In the genomic region with DNA sequence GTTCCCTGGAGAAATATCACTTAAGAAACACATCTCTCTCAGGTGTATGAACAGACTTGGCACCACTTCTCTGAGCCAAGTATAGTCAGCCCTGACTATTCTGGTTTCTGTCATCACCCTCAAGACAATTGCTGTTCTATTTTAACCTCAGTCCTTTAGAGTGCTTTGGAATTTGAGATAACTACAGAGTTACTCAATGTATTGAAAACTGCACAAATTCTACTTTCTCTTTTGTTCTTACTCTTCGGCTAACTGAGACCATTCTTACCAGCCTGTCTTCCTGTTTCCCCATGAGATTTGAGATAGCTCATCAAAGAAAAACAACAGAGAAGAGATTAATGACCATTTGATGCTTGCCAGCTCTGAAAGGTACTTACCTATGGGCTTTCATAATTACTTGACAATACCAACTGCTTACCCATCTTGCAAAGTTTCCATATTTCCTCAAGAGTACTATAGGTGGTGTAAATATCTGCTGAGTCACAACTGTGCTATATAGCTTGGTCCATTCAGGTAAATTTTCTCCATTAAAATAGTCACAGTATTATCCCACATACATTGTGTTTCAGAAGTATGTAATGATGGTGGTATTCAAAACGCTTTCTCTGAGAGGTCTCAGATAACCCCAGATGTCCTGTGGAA, we compare ENCODE assay signal across 13 cellular contexts.
DNase-seq lines count a peak whose midpoint lies in the region; ATAC-seq and TF ChIP-seq lines count a peak whose summit lies in the region.
"Had no signal": no experiment of that assay in that cellular context is flagged by ENCODE, and none has a peak within 500 bp of the region (broad histone marks: within the 10 kb centered on the region; RNA-seq: fewer than 3 reads in every experiment).

No MANE protein-coding gene starts in this region.

- H3K4me1 Mint-ChIP-seq in activated CD8-positive, alpha-beta memory T cell treated with anti-CD3 and anti-CD28 coated beads, Interleukin-2, amount 10 ng/mL, durations not matched to agents 7 days and 5 days = no peaks in the 10 kb centered on the region
- H3K4me1 Mint-ChIP-seq: naive B cell had no signal

- intact Hi-C loops in dorsolateral prefrontal cortex (cut with DNase I) = no loop called here

- TF ChIP-seq CTCF in GM12865 (IDR thresholded peaks at IDR 0.05; ENCODE audit: insufficient read depth, low read depth, low read length, missing control alignments) = no peak
- TF ChIP-seq CTCF in cardiac fibroblast (IDR thresholded peaks at IDR 0.05; ENCODE audit: low read depth, low read length) = no peak
- no peak for TF ChIP-seq CTCF in dorsolateral prefrontal cortex (IDR thresholded peaks at IDR 0.05 in 54 of 56, conservative IDR thresholded peaks at IDR 0.05 in 2 of 56; ENCODE audit: low read depth in 1 of 56, partially characterized antibody in 56 of 56)

- no peak overlapping the region for H3K4me3 ChIP-seq in GM12865 (ENCODE audit: low read depth, low read length)
- H3K4me3 ChIP-seq in cardiac fibroblast (replicated peaks in 1 of 2; ENCODE audit: low read depth in 2 of 2, low read length in 2 of 2) = no peak overlapping the region
- no peak overlapping the region for H3K4me3 ChIP-seq in dorsolateral prefrontal cortex
- H3K4me3 ChIP-seq: sigmoid colon, tibial nerve had no signal

- ATAC-seq in GM19463 (IDR thresholded peaks at IDR 0.05; ENCODE audit: unreplicated experiment) (peak; percentile 79), HG03354 (IDR thresholded peaks at IDR 0.05; ENCODE audit: poor library complexity, severe bottlenecking, unreplicated experiment) (peak; percentile 78)
- ATAC-seq in activated CD8-positive, alpha-beta memory T cell treated with anti-CD3 and anti-CD28 coated beads, Interleukin-2, amount 10 ng/mL, durations not matched to agents 7 days and 5 days = no peak
- ATAC-seq: esophagus mucosa had no signal

- no peaks in the 10 kb centered on the region for H3K27me3 Mint-ChIP-seq in activated CD8-positive, alpha-beta memory T cell treated with anti-CD3 and anti-CD28 coated beads, Interleukin-2, amount 10 ng/mL, durations not matched to agents 7 days and 5 days
- H3K27me3 Mint-ChIP-seq: naive B cell had no signal

- no peaks in the 10 kb centered on the region for H3K9me3 Mint-ChIP-seq in activated CD8-positive, alpha-beta memory T cell treated with anti-CD3 and anti-CD28 coated beads, Interleukin-2, amount 10 ng/mL, durations not matched to agents 7 days and 5 days (ENCODE audit: low read depth)

- no peaks in the 10 kb centered on the region for H3K36me3 Mint-ChIP-seq in activated CD8-positive, alpha-beta memory T cell treated with anti-CD3 and anti-CD28 coated beads, Interleukin-2, amount 10 ng/mL, durations not matched to agents 7 days and 5 days
- H3K36me3 Mint-ChIP-seq: naive B cell had no signal

- DNase-seq in GM12865 (ENCODE audit: low read depth) = peak; percentile 54
- DNase-seq in cardiac fibroblast (ENCODE audit: low read depth in 2 of 2) = peak; percentile 1 to 3
- DNase-seq in dorsolateral prefrontal cortex = no peak
- DNase-seq in amniotic stem cell (lab: John Stamatoyannopoulos, UW) = no peak
- DNase-seq in HuH-7 (ENCODE audit: low spot score) = no peak
- no peak for DNase-seq in activated CD8-positive, alpha-beta memory T cell treated with anti-CD3 and anti-CD28 coated beads, Interleukin-2, amount 10 ng/mL, durations not matched to agents 7 days and 5 days
- DNase-seq: naive B cell, NCI-H2227 treated with DMSO at 0.1 percent for 48 hours, sigmoid colon had no signal

- no peak overlapping the region for H3K4me3 Mint-ChIP-seq in activated CD8-positive, alpha-beta memory T cell treated with anti-CD3 and anti-CD28 coated beads, Interleukin-2, amount 10 ng/mL, durations not matched to agents 7 days and 5 days
- H3K4me3 Mint-ChIP-seq: naive B cell had no signal

- peaks cover 0 to 3% (median 0%) of the 10 kb centered on the region in 45 donors for H3K27me3 ChIP-seq in dorsolateral prefrontal cortex
- H3K27me3 ChIP-seq: sigmoid colon, tibial nerve had no signal

- CTCF ChIA-PET in activated CD8-positive, alpha-beta memory T cell treated with anti-CD3 and anti-CD28 coated beads, Interleukin-2, amount 10 ng/mL, durations not matched to agents 7 days and 5 days (lab: Charles Lee) = no interaction called here

- no peak overlapping the region for H3K27ac ChIP-seq in dorsolateral prefrontal cortex
- H3K27ac ChIP-seq: sigmoid colon, tibial nerve had no signal

- H3K27ac Mint-ChIP-seq in activated CD8-positive, alpha-beta memory T cell treated with anti-CD3 and anti-CD28 coated beads, Interleukin-2, amount 10 ng/mL, durations not matched to agents 7 days and 5 days = no peak overlapping the region
- H3K27ac Mint-ChIP-seq: naive B cell had no signal

Comparison
In these comparisons a context has a peak if more than half of its experiments do, and no peak if none do; other contexts are left out.
1. DNase-seq: peak in GM12865 (single experiment) and cardiac fibroblast (2 of 2); none in dorsolateral prefrontal cortex (0 of 10), amniotic stem cell (single experiment), HuH-7 (single experiment) and activated CD8-positive, alpha-beta memory T cell treated with anti-CD3 and anti-CD28 coated beads, Interleukin-2, amount 10 ng/mL, durations not matched to agents 7 days and 5 days (single experiment).